ENCODE assay signal across 11 cellular contexts in the genomic region with DNA sequence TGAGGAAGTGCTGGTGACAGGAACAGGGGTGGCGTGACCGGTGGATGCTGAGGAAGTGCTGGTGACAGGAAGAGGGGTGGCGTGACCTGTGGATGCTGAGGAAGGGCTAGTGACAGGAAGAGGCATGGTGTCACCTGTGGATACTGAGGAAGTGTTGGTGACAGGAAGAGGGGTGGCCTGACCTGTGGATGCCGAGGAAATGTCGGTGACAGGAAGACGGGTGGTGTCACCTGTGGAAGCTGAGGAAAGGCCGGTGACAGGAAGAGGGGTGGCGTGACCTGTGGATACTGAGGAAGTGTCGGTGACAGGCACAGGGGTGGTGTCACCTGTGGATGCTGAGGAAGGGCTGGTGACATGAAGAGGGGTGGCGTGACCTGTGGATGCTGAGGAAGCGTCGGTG. TPM values are rescaled to one million over a fixed set of nuclear protein-coding genes. Genes with fewer than 3 reads are reported as not detected.
DNase-seq lines count a peak whose midpoint lies in the region; ATAC-seq lines count a peak whose summit lies in the region.
"Not testable (repeated sequence)": the region's sequence is repeated elsewhere in the genome, so short reads cannot be mapped to it uniquely, and the experiment has no call there.
"Had no signal": no experiment of that assay in that cellular context is flagged by ENCODE, and none has a peak within 500 bp of the region (broad histone marks: within the 10 kb centered on the region; RNA-seq: fewer than 3 reads in every experiment).

No MANE protein-coding gene starts in this region.

- not testable (repeated sequence) for H3K27ac ChIP-seq in CD4-positive, alpha-beta memory T cell (ENCODE audit: low read depth, low read length)

- H3K27ac Mint-ChIP-seq in CD4-positive, alpha-beta memory T cell = peak overlapping the region; percentile 47 to 91 (median 80)
- H3K27ac Mint-ChIP-seq in T-helper 1 cell treated with Interleukin-12 subunit alpha and Interleukin-12 subunit beta and Interleukin-4 antibody, amounts not matched to agents 30 μg/mL and 1 μg/mL, for 36 hours = peak overlapping the region; percentile 83
- H3K27ac Mint-ChIP-seq in activated CD4-positive, alpha-beta memory T cell treated with anti-CD3 and anti-CD28 coated beads, Interleukin-2, amount 10 ng/mL, durations not matched to agents 7 days and 5 days = peak overlapping the region; percentile 86
- H3K27ac Mint-ChIP-seq in activated T-helper 17 cell treated with anti-CD3 and anti-CD28 coated beads, Interleukin-2, amount 50 U/mL, for 72 hours = peak overlapping the region; percentile 65
- peak overlapping the region; percentile 72 for H3K27ac Mint-ChIP-seq in activated naive CD8-positive, alpha-beta T cell treated with anti-CD3 and anti-CD28 coated beads for 36 hours
- H3K27ac Mint-ChIP-seq in immature natural killer cell = peak overlapping the region; percentile 50 to 95 (median 90)
- H3K27ac Mint-ChIP-seq in natural killer cell treated with Interleukin-12 subunit alpha and Interleukin-12 subunit beta and Interleukin-15 and Interleukin-18, amount 100 ng/mL, for 72 hours = peak overlapping the region; percentile 87
- peak overlapping the region; percentile 27 to 77 for H3K27ac Mint-ChIP-seq in stimulated activated naive CD8-positive, alpha-beta T cell treated with anti-CD3 and anti-CD28 coated beads, Interleukin-15, amount 100 ng/mL, for 72 hours

- H3K9me3 Mint-ChIP-seq in CD4-positive, alpha-beta memory T cell = peaks cover 11 to 77% (median 57%) of the 10 kb centered on the region in 8 donors
- peaks cover 76% of the 10 kb centered on the region for H3K9me3 Mint-ChIP-seq in T-helper 1 cell treated with Interleukin-12 subunit alpha and Interleukin-12 subunit beta and Interleukin-4 antibody, amounts not matched to agents 30 μg/mL and 1 μg/mL, for 36 hours
- H3K9me3 Mint-ChIP-seq in activated CD4-positive, alpha-beta memory T cell treated with anti-CD3 and anti-CD28 coated beads, Interleukin-2, amount 10 ng/mL, durations not matched to agents 7 days and 5 days = peaks cover 75% of the 10 kb centered on the region
- peaks cover 61% of the 10 kb centered on the region for H3K9me3 Mint-ChIP-seq in activated T-helper 17 cell treated with anti-CD3 and anti-CD28 coated beads, Interleukin-2, amount 50 U/mL, for 72 hours
- H3K9me3 Mint-ChIP-seq in activated naive CD8-positive, alpha-beta T cell treated with anti-CD3 and anti-CD28 coated beads for 36 hours = peaks cover 63% of the 10 kb centered on the region
- H3K9me3 Mint-ChIP-seq in immature natural killer cell = peaks cover 38 to 72% (median 50%) of the 10 kb centered on the region in 6 donors
- H3K9me3 Mint-ChIP-seq in natural killer cell treated with Interleukin-12 subunit alpha and Interleukin-12 subunit beta and Interleukin-15 and Interleukin-18, amount 100 ng/mL, for 72 hours = peaks cover 68% of the 10 kb centered on the region
- peaks cover 72 to 84% of the 10 kb centered on the region in 2 donors for H3K9me3 Mint-ChIP-seq in stimulated activated naive CD8-positive, alpha-beta T cell treated with anti-CD3 and anti-CD28 coated beads, Interleukin-15, amount 100 ng/mL, for 72 hours

- H3K4me3 ChIP-seq in CD4-positive, alpha-beta memory T cell (ENCODE audit: low read length in 2 of 2) = not testable (repeated sequence)

- H3K36me3 ChIP-seq in CD4-positive, alpha-beta memory T cell (ENCODE audit: insufficient read depth, low read length) = not testable (repeated sequence)

- peaks cover 65 to 77% (median 69%) of the 10 kb centered on the region in 4 donors for H3K4me1 Mint-ChIP-seq in CD4-positive, alpha-beta memory T cell
- H3K4me1 Mint-ChIP-seq in T-helper 1 cell treated with Interleukin-12 subunit alpha and Interleukin-12 subunit beta and Interleukin-4 antibody, amounts not matched to agents 30 μg/mL and 1 μg/mL, for 36 hours (ENCODE audit: low read depth) = peaks cover 55% of the 10 kb centered on the region
- H3K4me1 Mint-ChIP-seq in activated CD4-positive, alpha-beta memory T cell treated with anti-CD3 and anti-CD28 coated beads, Interleukin-2, amount 10 ng/mL, durations not matched to agents 7 days and 5 days = peaks cover 69% of the 10 kb centered on the region
- H3K4me1 Mint-ChIP-seq in activated T-helper 17 cell treated with anti-CD3 and anti-CD28 coated beads, Interleukin-2, amount 50 U/mL, for 72 hours = peaks cover 54% of the 10 kb centered on the region
- H3K4me1 Mint-ChIP-seq in activated naive CD8-positive, alpha-beta T cell treated with anti-CD3 and anti-CD28 coated beads for 36 hours = peaks cover 23% of the 10 kb centered on the region
- H3K4me1 Mint-ChIP-seq in immature natural killer cell = peaks cover 57 to 76% of the 10 kb centered on the region in 2 donors
- peaks cover 74% of the 10 kb centered on the region in 2 donors for H3K4me1 Mint-ChIP-seq in natural killer cell treated with Interleukin-12 subunit alpha and Interleukin-12 subunit beta and Interleukin-15 and Interleukin-18, amount 100 ng/mL, for 72 hours (ENCODE audit: low read depth in 2 of 2)
- peaks cover 68% of the 10 kb centered on the region for H3K4me1 Mint-ChIP-seq in stimulated activated naive CD8-positive, alpha-beta T cell treated with anti-CD3 and anti-CD28 coated beads, Interleukin-15, amount 100 ng/mL, for 72 hours

- not testable (repeated sequence) for ATAC-seq in activated T-helper 17 cell treated with anti-CD3 and anti-CD28 coated beads, Interleukin-2, amount 50 U/mL, for 72 hours (replicated peaks); natural killer cell treated with Interleukin-12 subunit alpha and Interleukin-12 subunit beta and Interleukin-15 and Interleukin-18, amount 100 ng/mL, for 72 hours; stimulated activated naive CD8-positive, alpha-beta T cell treated with anti-CD3 and anti-CD28 coated beads, Interleukin-15, amount 100 ng/mL, for 72 hours

- CTCF ChIA-PET in CD4-positive, alpha-beta memory T cell (lab: Charles Lee; ENCODE audit: partially characterized antibody); activated CD4-positive, alpha-beta memory T cell treated with anti-CD3 and anti-CD28 coated beads, Interleukin-2, amount 10 ng/mL, durations not matched to agents 7 days and 5 days (lab: Charles Lee): not testable (repeated sequence)

- not testable (repeated sequence) for H3K27me3 Mint-ChIP-seq in CD4-positive, alpha-beta memory T cell; T-helper 1 cell treated with Interleukin-12 subunit alpha and Interleukin-12 subunit beta and Interleukin-4 antibody, amounts not matched to agents 30 μg/mL and 1 μg/mL, for 36 hours (ENCODE audit: low read depth); activated CD4-positive, alpha-beta memory T cell treated with anti-CD3 and anti-CD28 coated beads, Interleukin-2, amount 10 ng/mL, durations not matched to agents 7 days and 5 days; activated T-helper 17 cell treated with anti-CD3 and anti-CD28 coated beads, Interleukin-2, amount 50 U/mL, for 72 hours; activated naive CD8-positive, alpha-beta T cell treated with anti-CD3 and anti-CD28 coated beads for 36 hours; natural killer cell treated with Interleukin-12 subunit alpha and Interleukin-12 subunit beta and Interleukin-15 and Interleukin-18, amount 100 ng/mL, for 72 hours; stimulated activated naive CD8-positive, alpha-beta T cell treated with anti-CD3 and anti-CD28 coated beads, Interleukin-15, amount 100 ng/mL, for 72 hours
- peaks cover 33 to 38% (median 37%) of the 10 kb centered on the region in 3 donors for H3K27me3 Mint-ChIP-seq in immature natural killer cell (ENCODE audit: low read depth in 3 of 3)

- peaks cover 0 to 13% of the 10 kb centered on the region in 2 donors for H3K9me3 ChIP-seq in CD4-positive, alpha-beta memory T cell (ENCODE audit: control insufficient read depth in 1 of 2, low read length in 2 of 2)

- intact Hi-C loops in CD4-positive, alpha-beta memory T cell (cut with micrococcal nuclease) = not testable (repeated sequence)

- H3K36me3 Mint-ChIP-seq in CD4-positive, alpha-beta memory T cell = peaks cover 13 to 36% of the 10 kb centered on the region in 2 donors
- H3K36me3 Mint-ChIP-seq in T-helper 1 cell treated with Interleukin-12 subunit alpha and Interleukin-12 subunit beta and Interleukin-4 antibody, amounts not matched to agents 30 μg/mL and 1 μg/mL, for 36 hours (ENCODE audit: low read depth) = peaks cover 60% of the 10 kb centered on the region
- H3K36me3 Mint-ChIP-seq in activated CD4-positive, alpha-beta memory T cell treated with anti-CD3 and anti-CD28 coated beads, Interleukin-2, amount 10 ng/mL, durations not matched to agents 7 days and 5 days (ENCODE audit: low read depth) = peaks cover 69% of the 10 kb centered on the region
- not testable (repeated sequence) for H3K36me3 Mint-ChIP-seq in activated T-helper 17 cell treated with anti-CD3 and anti-CD28 coated beads, Interleukin-2, amount 50 U/mL, for 72 hours (ENCODE audit: low read depth)
- H3K36me3 Mint-ChIP-seq in activated naive CD8-positive, alpha-beta T cell treated with anti-CD3 and anti-CD28 coated beads for 36 hours = peaks cover 56% of the 10 kb centered on the region
- peaks cover 27 to 40% (median 27%) of the 10 kb centered on the region in 3 donors for H3K36me3 Mint-ChIP-seq in immature natural killer cell
- peaks cover 65% of the 10 kb centered on the region for H3K36me3 Mint-ChIP-seq in natural killer cell treated with Interleukin-12 subunit alpha and Interleukin-12 subunit beta and Interleukin-15 and Interleukin-18, amount 100 ng/mL, for 72 hours

- H3K27me3 ChIP-seq in CD4-positive, alpha-beta memory T cell (ENCODE audit: insufficient read depth, low read length) = not testable (repeated sequence)

- DNase-seq in CD4-positive, alpha-beta memory T cell; activated CD4-positive, alpha-beta memory T cell treated with anti-CD3 and anti-CD28 coated beads, Interleukin-2, amount 10 ng/mL, durations not matched to agents 7 days and 5 days; activated naive CD8-positive, alpha-beta T cell treated with anti-CD3 and anti-CD28 coated beads for 36 hours; immature natural killer cell; natural killer cell treated with Interleukin-12 subunit alpha and Interleukin-12 subunit beta and Interleukin-15 and Interleukin-18, amount 100 ng/mL, for 72 hours (ENCODE audit: low spot score); stimulated activated naive CD8-positive, alpha-beta T cell treated with anti-CD3 and anti-CD28 coated beads, Interleukin-15, amount 100 ng/mL, for 72 hours: not testable (repeated sequence)

- not testable (repeated sequence) for H3K4me1 ChIP-seq in CD4-positive, alpha-beta memory T cell (ENCODE audit: insufficient read depth, low read length)

- peak overlapping the region in 6 of 8 donors; percentile 10 to 68 (median 65) for H3K4me3 Mint-ChIP-seq in CD4-positive, alpha-beta memory T cell
- peak overlapping the region; percentile 41 for H3K4me3 Mint-ChIP-seq in T-helper 1 cell treated with Interleukin-12 subunit alpha and Interleukin-12 subunit beta and Interleukin-4 antibody, amounts not matched to agents 30 μg/mL and 1 μg/mL, for 36 hours
- not testable (repeated sequence) for H3K4me3 Mint-ChIP-seq in activated CD4-positive, alpha-beta memory T cell treated with anti-CD3 and anti-CD28 coated beads, Interleukin-2, amount 10 ng/mL, durations not matched to agents 7 days and 5 days; activated T-helper 17 cell treated with anti-CD3 and anti-CD28 coated beads, Interleukin-2, amount 50 U/mL, for 72 hours; activated naive CD8-positive, alpha-beta T cell treated with anti-CD3 and anti-CD28 coated beads for 36 hours; stimulated activated naive CD8-positive, alpha-beta T cell treated with anti-CD3 and anti-CD28 coated beads, Interleukin-15, amount 100 ng/mL, for 72 hours
- peak overlapping the region; percentile 48 to 74 (median 58) for H3K4me3 Mint-ChIP-seq in immature natural killer cell
- H3K4me3 Mint-ChIP-seq in natural killer cell treated with Interleukin-12 subunit alpha and Interleukin-12 subunit beta and Interleukin-15 and Interleukin-18, amount 100 ng/mL, for 72 hours = peak overlapping the region; percentile 71

- POLR2A ChIA-PET in CD4-positive, alpha-beta memory T cell (lab: Charles Lee; ENCODE audit: partially characterized antibody); activated CD4-positive, alpha-beta memory T cell treated with anti-CD3 and anti-CD28 coated beads, Interleukin-2, amount 10 ng/mL, durations not matched to agents 7 days and 5 days (lab: Charles Lee): not testable (repeated sequence)

RNA-seq across cellular contexts. Expression of a gene that starts 30.5 kb away (rescaled TPM):
- total RNA-seq in CD4-positive, alpha-beta memory T cell = not detected
- polyA plus RNA-seq in CD4-positive, alpha-beta memory T cell = not detected
- total RNA-seq in activated CD4-positive, alpha-beta memory T cell treated with anti-CD3 and anti-CD28 coated beads, Interleukin-2, amount 10 ng/mL, durations not matched to agents 7 days and 5 days = under 1 TPM; 0.08 to 0.15 TPM
- total RNA-seq in activated T-helper 17 cell treated with anti-CD3 and anti-CD28 coated beads, Interleukin-2, amount 50 U/mL, for 72 hours = 1 to 10 TPM; 2.4 to 3.1 TPM
- under 1 TPM; 0.08 to 0.14 TPM for total RNA-seq in activated naive CD8-positive, alpha-beta T cell treated with anti-CD3 and anti-CD28 coated beads for 36 hours
- under 1 TPM in 1 of 3 donors, not detected in 2; 0.06 TPM for polyA plus RNA-seq in immature natural killer cell
- total RNA-seq in natural killer cell treated with Interleukin-12 subunit alpha and Interleukin-12 subunit beta and Interleukin-15 and Interleukin-18, amount 100 ng/mL, for 72 hours = under 1 TPM; 0.19 to 0.28 TPM
- total RNA-seq: IMR-90, NCI-H460 had no signal
- polyA plus RNA-seq: CD14-positive monocyte, IMR-90 had no signal
